Comparison of ENCODE assay signal across 20 cellular contexts in the genomic region with DNA sequence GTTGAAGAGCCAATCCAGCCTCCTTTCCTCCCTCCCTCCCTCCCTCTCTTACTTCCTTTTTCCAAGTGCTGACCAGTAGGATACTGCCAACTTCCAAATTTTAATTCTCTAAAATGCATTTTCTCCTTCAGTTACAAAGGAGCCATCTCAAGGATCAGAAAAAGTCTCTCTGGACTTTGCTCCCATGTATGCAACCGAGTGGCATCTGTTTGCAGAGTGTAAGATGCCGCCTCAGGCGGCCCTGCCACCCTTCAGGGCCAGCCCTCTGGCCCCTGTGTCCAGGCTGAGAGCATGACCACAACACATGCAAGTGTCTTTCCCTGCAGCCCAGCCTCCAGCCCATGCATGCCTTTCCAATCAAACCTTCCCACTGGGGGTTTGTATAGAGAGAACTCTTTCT.
DNase-seq lines count a peak whose midpoint lies in the region; ATAC-seq, FAIRE-seq and TF ChIP-seq lines count a peak whose summit lies in the region.
"Had no signal": no experiment of that assay in that cellular context is flagged by ENCODE, and none has a peak within 500 bp of the region (broad histone marks: within the 10 kb centered on the region; RNA-seq: fewer than 3 reads in every experiment).

No MANE protein-coding gene starts in this region.

- no peak overlapping the region for H3K27ac Mint-ChIP-seq in type B pancreatic cell
- H3K27ac Mint-ChIP-seq: B cell; CD4-positive, alpha-beta T cell; GM23338; IgD-negative memory B cell had no signal

- POLR2A ChIA-PET in A549 (lab: Yijun Ruan, JAX) = no interaction called here

- no peak overlapping the region for H3K4me3 Mint-ChIP-seq in type B pancreatic cell
- H3K4me3 Mint-ChIP-seq: B cell; CD4-positive, alpha-beta T cell; GM23338; IgD-negative memory B cell had no signal

- peak overlapping the region; percentile 22; the same call in 1 of the 3 replicates for H3K4me2 ChIP-seq in A549
- H3K4me2 ChIP-seq: GM23338 had no signal

- peak overlapping the region; percentile 4 to 19; a peak in 3 of 6 replicates for H3K27ac ChIP-seq in A549

- no peaks in the 10 kb centered on the region for H3K36me3 Mint-ChIP-seq in type B pancreatic cell
- H3K36me3 Mint-ChIP-seq: IgD-negative memory B cell had no signal

- no peak overlapping the region for H3K4me3 ChIP-seq in A549
- H3K4me3 ChIP-seq: GM23338 had no signal

- H3K4me1 Mint-ChIP-seq in type B pancreatic cell (ENCODE audit: unreplicated experiment) = peaks cover 24% of the 10 kb centered on the region
- H3K4me1 Mint-ChIP-seq: IgD-negative memory B cell had no signal

- peaks cover 3% of the 10 kb centered on the region for H3K27me3 Mint-ChIP-seq in type B pancreatic cell
- H3K27me3 Mint-ChIP-seq: CD4-positive, alpha-beta T cell had no signal

- ATAC-seq in A549 = no peak
- peak; percentile 52 for ATAC-seq in left colon
- ATAC-seq: GM23338 had no signal

- TF ChIP-seq RAD21 in A549 (conservative IDR thresholded peaks at IDR 0.05 in 1 of 2, IDR thresholded peaks at IDR 0.05 in 1 of 2) = no peak

- H3K9me3 Mint-ChIP-seq in type B pancreatic cell = peaks cover 4% of the 10 kb centered on the region
- H3K9me3 Mint-ChIP-seq: CD4-positive, alpha-beta T cell; GM23338 had no signal

- WGBS in A549 (ENCODE audit: missing lambda C conversion rate) = 59% methylated on average over 3 of the region's 3 CpGs

- no peak for TF ChIP-seq EP300 in A549 (IDR thresholded peaks at IDR 0.05)

- CTCF ChIA-PET in A549 (lab: Yijun Ruan, JAX) = interaction anchor here (2.2 kb wide), 1 partner anchor 162 kb away, joined by 5 read pairs; no protein-coding TSS in a partner anchor

- no peak for TF ChIP-seq POLR2A in A549 (IDR thresholded peaks at IDR 0.05; ENCODE audit: low read length)

- no peak for TF ChIP-seq CTCF in A549 (IDR thresholded peaks at IDR 0.05)
- no peak for TF ChIP-seq CTCF in type B pancreatic cell (conservative IDR thresholded peaks at IDR 0.05)

- H3K9me3 ChIP-seq in A549 = no peaks in the 10 kb centered on the region

- FAIRE-seq in A549 (lab: Jason Lieb, UNC) = no peak
- FAIRE-seq: GM12892, H54, HTR-8/SVneo had no signal

- peaks cover 48% of the 10 kb centered on the region for H3K4me1 ChIP-seq in A549

- DNase-seq in A549 (ENCODE audit: low read depth in 1 of 2, low spot score in 1 of 2) (no peak), HT-29 (ENCODE audit: low spot score) (peak; percentile 12), left colon (no peak), type B pancreatic cell (ENCODE audit: extremely low spot score, unreplicated experiment) (peak; percentile 22), NCI-H2081 treated with DMSO at 0.1 percent for 48 hours (lab: John Stamatoyannopoulos, UW) (no peak), NCI-H526 treated with DMSO at 0.1 percent for 48 hours (lab: John Stamatoyannopoulos, UW) (no peak)
- DNase-seq in activated T-cell treated with anti-CD3 and anti-CD28 coated beads, Interleukin-2, amount 50 U/mL, for 48 hours = no peak
- DNase-seq: 8988T; C1 segment of cervical spinal cord; CD4-positive, alpha-beta T cell; DMS153; DMS79; GDM1; HCEC 1CT had no signal

- intact Hi-C loops in left colon (cut with DNase I, micrococcal nuclease) = no loop called here

TF ChIP-seq in A549, 52 proteins besides CTCF, POLR2A, EP300 and RAD21:
- TF ChIP-seq MYC (IDR thresholded peaks at IDR 0.05; ENCODE audit: borderline replicate concordance, low read length) (no peak), SMC3 (IDR thresholded peaks at IDR 0.05) (no peak), HDAC2 (IDR thresholded peaks at IDR 0.05) (no peak), CHD2 (IDR thresholded peaks at IDR 0.05; ENCODE audit: low read length, partially characterized antibody) (no peak), ESRRA (IDR thresholded peaks at IDR 0.05; ENCODE audit: borderline replicate concordance, low read length) (no peak)

Comparison
In these comparisons a context has a peak if more than half of its experiments do, and no peak if none do; other contexts are left out.
1. DNase-seq: peak in HT-29 (single experiment) and type B pancreatic cell (single experiment); none in A549 (0 of 2), left colon (0 of 2), NCI-H2081 treated with DMSO at 0.1 percent for 48 hours (single experiment), NCI-H526 treated with DMSO at 0.1 percent for 48 hours (single experiment) and activated T-cell treated with anti-CD3 and anti-CD28 coated beads, Interleukin-2, amount 50 U/mL, for 48 hours (0 of 2).